In the genomic region with DNA sequence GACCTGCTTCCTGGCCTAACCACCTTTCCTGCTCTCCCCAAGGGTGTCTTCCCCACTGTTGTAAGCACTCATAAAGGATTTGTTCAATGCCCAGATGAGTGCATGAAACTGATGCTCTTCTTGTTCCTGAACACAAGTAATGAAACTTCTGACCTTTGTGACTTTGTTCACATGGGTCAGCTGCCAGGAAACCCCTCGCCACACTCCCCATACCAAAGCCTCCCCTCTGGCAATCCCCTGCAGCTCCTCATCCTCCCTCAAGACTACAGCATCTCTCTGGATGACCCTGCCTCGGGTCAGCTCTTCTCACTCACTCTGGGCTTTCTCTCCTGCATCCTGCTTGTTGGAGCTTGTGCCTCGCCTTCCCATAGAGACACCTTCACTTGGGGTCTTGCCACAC, we compare ENCODE assay signal across 29 cellular contexts.
"Had no signal": no experiment of that assay in that cellular context is flagged by ENCODE, and none has a peak within 500 bp of the region (broad histone marks: within the 10 kb centered on the region; RNA-seq: fewer than 3 reads in every experiment).

No MANE protein-coding gene starts in this region.

- H3K9me3 Mint-ChIP-seq: activated naive CD4-positive, alpha-beta T cell treated with anti-CD3 and anti-CD28 coated beads, Interleukin-2, amount 10 ng/mL, durations not matched to agents 7 days and 5 days; activated naive CD8-positive, alpha-beta T cell treated with anti-CD3 and anti-CD28 coated beads, Interleukin-2, amount 10 ng/mL, durations not matched to agents 7 days and 5 days; activated T-helper 1 cell treated with anti-CD3 and anti-CD28 coated beads, Interleukin-12 subunit alpha, Interleukin-12 subunit beta, Interleukin-2, Interleukin-4 antibody, amounts not matched to agents 30 ng/mL and 10 ng/mL and 1 ng/mL, durations not matched to agents 14 hours and 24 hours and 36 hours had no signal

- H3K9me3 ChIP-seq: ascending aorta, gastrocnemius medialis, left ventricle myocardium inferior, right atrium auricular region, testis, uterus had no signal

- ATAC-seq: gastrocnemius medialis had no signal

- H3K4me3 ChIP-seq: ascending aorta, coronary artery, dorsolateral prefrontal cortex, gastrocnemius medialis, left ventricle myocardium inferior, lung, right atrium auricular region, testis, uterus had no signal

- H3K27ac Mint-ChIP-seq: activated naive CD4-positive, alpha-beta T cell treated with anti-CD3 and anti-CD28 coated beads, Interleukin-2, amount 10 ng/mL, durations not matched to agents 7 days and 5 days; activated naive CD8-positive, alpha-beta T cell treated with anti-CD3 and anti-CD28 coated beads, Interleukin-2, amount 10 ng/mL, durations not matched to agents 7 days and 5 days; activated T-helper 1 cell treated with anti-CD3 and anti-CD28 coated beads, Interleukin-12 subunit alpha, Interleukin-12 subunit beta, Interleukin-2, Interleukin-4 antibody, amounts not matched to agents 30 ng/mL and 10 ng/mL and 1 ng/mL, durations not matched to agents 14 hours and 24 hours and 36 hours; mesothelial cell of epicardium had no signal

- H3K36me3 Mint-ChIP-seq: activated naive CD4-positive, alpha-beta T cell treated with anti-CD3 and anti-CD28 coated beads, Interleukin-2, amount 10 ng/mL, durations not matched to agents 7 days and 5 days; activated naive CD8-positive, alpha-beta T cell treated with anti-CD3 and anti-CD28 coated beads, Interleukin-2, amount 10 ng/mL, durations not matched to agents 7 days and 5 days; mesothelial cell of epicardium; naive B cell had no signal

- H3K4me1 ChIP-seq: ascending aorta, gastrocnemius medialis, left ventricle myocardium inferior, right atrium auricular region, testis, uterus had no signal

- H3K27ac ChIP-seq: ascending aorta, brain microvascular endothelial cell, coronary artery, dorsolateral prefrontal cortex, gastrocnemius medialis, left ventricle myocardium inferior, right atrium auricular region, testis, uterus had no signal

- H3K4me1 Mint-ChIP-seq: activated naive CD4-positive, alpha-beta T cell treated with anti-CD3 and anti-CD28 coated beads, Interleukin-2, amount 10 ng/mL, durations not matched to agents 7 days and 5 days; activated naive CD8-positive, alpha-beta T cell treated with anti-CD3 and anti-CD28 coated beads, Interleukin-2, amount 10 ng/mL, durations not matched to agents 7 days and 5 days; mesothelial cell of epicardium; naive B cell had no signal

- H3K4me3 Mint-ChIP-seq: activated naive CD4-positive, alpha-beta T cell treated with anti-CD3 and anti-CD28 coated beads, Interleukin-2, amount 10 ng/mL, durations not matched to agents 7 days and 5 days; activated naive CD8-positive, alpha-beta T cell treated with anti-CD3 and anti-CD28 coated beads, Interleukin-2, amount 10 ng/mL, durations not matched to agents 7 days and 5 days; activated T-helper 1 cell treated with anti-CD3 and anti-CD28 coated beads, Interleukin-12 subunit alpha, Interleukin-12 subunit beta, Interleukin-2, Interleukin-4 antibody, amounts not matched to agents 30 ng/mL and 10 ng/mL and 1 ng/mL, durations not matched to agents 14 hours and 24 hours and 36 hours; mesothelial cell of epicardium; naive B cell had no signal

- H3K27me3 ChIP-seq: ascending aorta, brain microvascular endothelial cell, gastrocnemius medialis, right atrium auricular region, testis, uterus had no signal

- DNase-seq: activated CD4-positive, alpha-beta T cell treated with anti-CD3 and anti-CD28 coated beads for 4 hours; activated CD4-positive, alpha-beta T cell treated with anti-CD3 and anti-CD28 coated beads, Interleukin-2, amount 50 U/mL, for 4 hours; activated CD4-positive, CD25-positive, alpha-beta regulatory T cell; activated CD8-positive, alpha-beta memory T cell treated with anti-CD3 and anti-CD28 coated beads, Interleukin-2, amount 50 U/mL, for 4 hours; activated gamma-delta T cell; activated naive CD4-positive, alpha-beta T cell treated with anti-CD3 and anti-CD28 coated beads, Interleukin-2, amount 10 ng/mL, durations not matched to agents 7 days and 5 days; activated naive CD8-positive, alpha-beta T cell treated with anti-CD3 and anti-CD28 coated beads, Interleukin-2, amount 10 ng/mL, durations not matched to agents 7 days and 5 days; activated T-cell treated with anti-CD3 and anti-CD28 coated beads, Interleukin-2, amount 50 U/mL, for 1 hour; brain microvascular endothelial cell; dorsolateral prefrontal cortex; effector memory CD4-positive, alpha-beta T cell; erythroblast; gastrocnemius medialis; glutamatergic neuron; left ventricle myocardium inferior; naive B cell; occipital lobe; stimulated activated CD4-positive, alpha-beta T cell treated with anti-CD3 and anti-CD28 coated beads, Interleukin-15, amount 100 ng/mL, for 24 hours; stimulated activated CD4-positive, alpha-beta T cell treated with anti-CD3 and anti-CD28 coated beads, Interleukin-2, amount 100 ng/mL, for 24 hours; stimulated activated naive CD4-positive, alpha-beta T cell; testis; trophoblast cell; uterus had no signal

- H3K36me3 ChIP-seq: ascending aorta, brain microvascular endothelial cell, gastrocnemius medialis, left ventricle myocardium inferior, right atrium auricular region, uterus had no signal
